19 cellular contexts compared by ENCODE assay signal in the genomic region with DNA sequence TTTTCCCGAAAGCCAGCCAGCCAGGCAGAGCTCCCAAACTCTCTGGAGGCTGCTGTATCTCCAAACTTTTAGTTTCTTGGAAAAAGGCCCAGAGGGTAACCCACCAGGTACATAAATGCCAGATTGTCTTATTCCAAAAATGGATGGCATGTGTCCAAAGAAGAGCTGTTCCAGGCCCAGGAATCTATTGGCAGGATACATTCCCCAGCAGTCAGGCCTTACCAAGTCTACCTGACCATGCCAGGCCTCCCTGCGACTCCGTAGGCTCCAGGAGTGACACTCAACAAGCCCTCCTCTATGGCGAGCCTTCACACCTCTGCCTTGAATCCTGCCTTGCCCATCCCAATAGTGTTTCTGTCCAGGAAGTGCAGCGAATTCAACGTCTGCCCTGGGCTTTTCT.
"Had no signal": no experiment of that assay in that cellular context is flagged by ENCODE, and none has a peak within 500 bp of the region (broad histone marks: within the 10 kb centered on the region; RNA-seq: fewer than 3 reads in every experiment).

No MANE protein-coding gene starts in this region.

- H3K27ac ChIP-seq: brain microvascular endothelial cell, neural progenitor cell, testis, upper lobe of left lung had no signal

- H3K4me1 ChIP-seq: testis had no signal

- H3K36me3 ChIP-seq: neural progenitor cell, prostate gland had no signal

- H3K4me3 ChIP-seq: neural progenitor cell, prostate gland, stomach, testis, upper lobe of left lung had no signal

- H3K27me3 ChIP-seq: brain microvascular endothelial cell, neural progenitor cell, stomach, testis, upper lobe of left lung had no signal

- H3K9me3 ChIP-seq: prostate gland, stomach, testis, upper lobe of left lung had no signal

- DNase-seq: activated CD4-positive, alpha-beta T cell treated with anti-CD3 and anti-CD28 coated beads, Interleukin-2, amount 50 U/mL, for 1 hour; activated CD4-positive, CD25-positive, alpha-beta regulatory T cell treated with anti-CD3 and anti-CD28 coated beads, Interleukin-2, amount 50 U/mL, for 72 hours; activated CD8-positive, alpha-beta memory T cell treated with anti-CD3 and anti-CD28 coated beads for 24 hours; activated CD8-positive, alpha-beta memory T cell treated with anti-CD3 and anti-CD28 coated beads, Interleukin-2, amount 50 U/mL, for 48 hours; activated effector memory CD4-positive, alpha-beta T cell treated with Interleukin-2 at 50 U/mL for 16 hours; activated naive CD4-positive, alpha-beta T cell treated with anti-CD3 and anti-CD28 coated beads, Interleukin-2, amount 50 U/mL, for 16 hours; activated T-cell treated with anti-CD3 and anti-CD28 coated beads, Interleukin-2, amount 50 U/mL, for 48 hours; aorta; brain microvascular endothelial cell; cortex of kidney; naive thymus-derived CD4-positive, alpha-beta T cell; stimulated activated CD4-positive, alpha-beta T cell treated with anti-CD3 and anti-CD28 coated beads, Interleukin-4, amount 100 ng/mL, for 24 hours; stomach; testis; upper lobe of left lung had no signal

- ATAC-seq: naive thymus-derived CD4-positive, alpha-beta T cell; sciatic nerve; stimulated activated effector memory CD8-positive, alpha-beta T cell treated with anti-CD3 and anti-CD28 coated beads, Interleukin-12 subunit alpha, Interleukin-12 subunit beta, amount 100 ng/mL, for 72 hours had no signal
